ENCODE assay signal across 8 cellular contexts in genomic region chr16:46620265-46621005, GRCh38. TPM values are rescaled to one million over a fixed set of nuclear protein-coding genes. Genes with fewer than 3 reads are reported as not detected.
DNase-seq lines count a peak whose midpoint lies in the region; ATAC-seq and TF ChIP-seq lines count a peak whose summit lies in the region.

No MANE protein-coding gene starts in this region.

- H3K4me1 Mint-ChIP-seq in activated CD4-positive, alpha-beta T cell treated with anti-CD3 and anti-CD28 coated beads for 36 hours = peaks cover 16% of the 10 kb centered on the region
- H3K4me1 Mint-ChIP-seq in T-helper 2 cell treated with Interferon-gamma antibody and Interleukin-4, amounts not matched to agents 5 μg/mL and 100 μg/mL, for 36 hours (ENCODE audit: low read depth) = peaks cover 29% of the 10 kb centered on the region

- H3K27me3 ChIP-seq in gastroesophageal sphincter = peaks cover 6% of the 10 kb centered on the region
- H3K27me3 ChIP-seq in smooth muscle cell (ENCODE audit: low read depth) = no peaks in the 10 kb centered on the region

- TF ChIP-seq EP300 in gastroesophageal sphincter (IDR thresholded peaks at IDR 0.05) = no peak

- H3K4me3 Mint-ChIP-seq in activated CD4-positive, alpha-beta T cell treated with anti-CD3 and anti-CD28 coated beads for 36 hours = peak overlapping the region; percentile 96
- peak overlapping the region; percentile 97 for H3K4me3 Mint-ChIP-seq in T-helper 2 cell treated with Interferon-gamma antibody and Interleukin-4, amounts not matched to agents 5 μg/mL and 100 μg/mL, for 36 hours

- TF ChIP-seq CTCF in gastroesophageal sphincter (IDR thresholded peaks at IDR 0.05) = no peak
- no peak for TF ChIP-seq CTCF in smooth muscle cell (IDR thresholded peaks at IDR 0.05; ENCODE audit: borderline replicate concordance, insufficient read depth, poor library complexity, severe bottlenecking)

- peak overlapping the region in 1 of 4 donors; percentile 21 for H3K27ac ChIP-seq in gastroesophageal sphincter
- H3K27ac ChIP-seq in smooth muscle cell (ENCODE audit: low read depth) = no peak overlapping the region

- no peak for TF ChIP-seq POLR2A in gastroesophageal sphincter (IDR thresholded peaks at IDR 0.05)

- H3K27ac Mint-ChIP-seq in activated CD4-positive, alpha-beta T cell treated with anti-CD3 and anti-CD28 coated beads for 36 hours = peak overlapping the region; percentile 86
- H3K27ac Mint-ChIP-seq in T-helper 2 cell treated with Interferon-gamma antibody and Interleukin-4, amounts not matched to agents 5 μg/mL and 100 μg/mL, for 36 hours = peak overlapping the region; percentile 99

- POLR2A ChIA-PET in activated CD4-positive, alpha-beta T cell treated with anti-CD3 and anti-CD28 coated beads for 36 hours (lab: Charles Lee) = interaction anchor here (0.6 kb wide), 1 partner anchor 62 kb away, joined by 4 read pairs; no protein-coding TSS in a partner anchor

- H3K9ac ChIP-seq in smooth muscle cell (ENCODE audit: low read depth) = peak overlapping the region; percentile 13

- H3K4me3 ChIP-seq in gastroesophageal sphincter = peak overlapping the region; percentile 13 to 60
- peak overlapping the region; percentile 78 for H3K4me3 ChIP-seq in smooth muscle cell

- ATAC-seq in activated CD4-positive, alpha-beta T cell treated with anti-CD3 and anti-CD28 coated beads for 36 hours = no peak
- peak; percentile 13 for ATAC-seq in HG03159 (IDR thresholded peaks at IDR 0.05; ENCODE audit: unreplicated experiment)
- no peak for ATAC-seq in gastroesophageal sphincter

- intact Hi-C loops in activated CD4-positive, alpha-beta T cell treated with anti-CD3 and anti-CD28 coated beads for 36 hours (cut with DNase I, micrococcal nuclease) = loop anchor here (1.0 to 2.0 kb wide), 7 partner anchors 68 to 353 kb away; partner anchors contain the start of genes C16orf87 (in 2 of the 2), ORC6 (in 2 of the 2), VPS35 (in 2 of the 2) and DNAJA2 (in 1 of the 2)

- H3F3A ChIP-seq in smooth muscle cell (ENCODE audit: low read depth) = no peaks in the 10 kb centered on the region

- H3K79me2 ChIP-seq in smooth muscle cell (ENCODE audit: low read depth) = peaks cover 20% of the 10 kb centered on the region

- H2AFZ ChIP-seq in smooth muscle cell (ENCODE audit: low read depth) = peak overlapping the region; percentile 63

- no peaks in the 10 kb centered on the region for H3K9me3 ChIP-seq in gastroesophageal sphincter
- no peaks in the 10 kb centered on the region for H3K9me3 ChIP-seq in smooth muscle cell (replicated peaks; ENCODE audit: low read depth)

- 4 to 40% methylated on average over 1 to 11 of the region's 11 CpGs for WGBS in gastroesophageal sphincter (ENCODE audit: low coverage in 1 of 2), 2 donors
- WGBS in smooth muscle cell (ENCODE audit: low lambda C conversion rate) = 15% methylated on average over 11 of the region's 11 CpGs

- no peaks in the 10 kb centered on the region for H3K9me3 Mint-ChIP-seq in activated CD4-positive, alpha-beta T cell treated with anti-CD3 and anti-CD28 coated beads for 36 hours (ENCODE audit: low read depth)
- no peaks in the 10 kb centered on the region for H3K9me3 Mint-ChIP-seq in T-helper 2 cell treated with Interferon-gamma antibody and Interleukin-4, amounts not matched to agents 5 μg/mL and 100 μg/mL, for 36 hours

- H3K36me3 Mint-ChIP-seq in activated CD4-positive, alpha-beta T cell treated with anti-CD3 and anti-CD28 coated beads for 36 hours (ENCODE audit: low read depth) = peaks cover 37% of the 10 kb centered on the region
- H3K36me3 Mint-ChIP-seq in T-helper 2 cell treated with Interferon-gamma antibody and Interleukin-4, amounts not matched to agents 5 μg/mL and 100 μg/mL, for 36 hours (ENCODE audit: low read depth) = peaks cover 28% of the 10 kb centered on the region

- no peaks in the 10 kb centered on the region for H3K36me3 ChIP-seq in gastroesophageal sphincter
- no peaks in the 10 kb centered on the region for H3K36me3 ChIP-seq in smooth muscle cell (ENCODE audit: low read depth)

- CTCF ChIA-PET in activated CD4-positive, alpha-beta T cell treated with anti-CD3 and anti-CD28 coated beads for 36 hours (lab: Charles Lee) = interaction anchor here (1.2 to 2.8 kb wide), 2 partner anchors 12 to 14 kb away, joined by 5 to 7 read pairs; no protein-coding TSS in a partner anchor

- peaks cover 0 to 19% (median 7%) of the 10 kb centered on the region in 3 donors for H3K4me1 ChIP-seq in gastroesophageal sphincter
- H3K4me1 ChIP-seq in smooth muscle cell (ENCODE audit: low read depth) = no peaks in the 10 kb centered on the region

- peaks cover 2% of the 10 kb centered on the region for H3K27me3 Mint-ChIP-seq in activated CD4-positive, alpha-beta T cell treated with anti-CD3 and anti-CD28 coated beads for 36 hours
- no peaks in the 10 kb centered on the region for H3K27me3 Mint-ChIP-seq in T-helper 2 cell treated with Interferon-gamma antibody and Interleukin-4, amounts not matched to agents 5 μg/mL and 100 μg/mL, for 36 hours (ENCODE audit: low read depth)

- H3K4me2 ChIP-seq in smooth muscle cell = peak overlapping the region; percentile 93

- no peaks in the 10 kb centered on the region for H4K20me1 ChIP-seq in smooth muscle cell (ENCODE audit: low read depth)

- peak; percentile 25 for DNase-seq in activated CD4-positive, alpha-beta T cell treated with anti-CD3 and anti-CD28 coated beads for 36 hours
- DNase-seq in activated CD4-positive, alpha-beta T cell treated with anti-CD3 and anti-CD28 coated beads, Interleukin-2, amount 50 U/mL, for 1 hour = no peak
- no peak for DNase-seq in T-helper 2 cell treated with Interferon-gamma antibody and Interleukin-4, amounts not matched to agents 5 μg/mL and 100 μg/mL, for 36 hours (ENCODE audit: low spot score)
- DNase-seq in smooth muscle cell (lab: John Stamatoyannopoulos, UW; ENCODE audit: unreplicated experiment) (no peak), NCI-H1694 (lab: John Stamatoyannopoulos, UW) (no peak), 8988T (no peak)

RNA-seq across cellular contexts. Expression of gene SHCBP1, which starts 0.7 kb away (rescaled TPM):
- 10 to 100 TPM; 29.1 to 47.4 TPM for total RNA-seq in activated CD4-positive, alpha-beta T cell treated with anti-CD3 and anti-CD28 coated beads for 36 hours
- 1 to 10 TPM in 1 of 4 donors, under 1 TPM in 3; 0.31 to 4.1 (median 0.86) TPM for total RNA-seq in gastroesophageal sphincter
- 5.4 and 22.7 TPM in 2 replicates for total RNA-seq in smooth muscle cell
- 6.0 and 7.9 TPM in 2 replicates for polyA plus RNA-seq in smooth muscle cell
